11 cellular contexts compared by ENCODE assay signal in genomic region chr4:71266090-71266794, GRCh38.
DNase-seq lines count a peak whose midpoint lies in the region; ATAC-seq and FAIRE-seq lines count a peak whose summit lies in the region.
"Had no signal": no experiment of that assay in that cellular context is flagged by ENCODE, and none has a peak within 500 bp of the region (broad histone marks: within the 10 kb centered on the region; RNA-seq: fewer than 3 reads in every experiment).

No MANE protein-coding gene starts in this region.

- peak; percentile 41 for ATAC-seq in HG02870 (IDR thresholded peaks at IDR 0.05; ENCODE audit: unreplicated experiment)

- DNase-seq in GM18507 (ENCODE audit: extremely low spot score, insufficient read length, low read depth) (no peak), dedifferentiated amniotic fluid mesenchymal stem cell (ENCODE audit: extremely low spot score) (peak; percentile 80), skeletal muscle cell (ENCODE audit: low read depth) (peak; percentile 41), NCI-H146 treated with DMSO at 0.1 percent for 48 hours (lab: John Stamatoyannopoulos, UW; ENCODE audit: unreplicated experiment) (no peak), cerebellum (ENCODE audit: low spot score) (no peak), NCI-H2107 (lab: John Stamatoyannopoulos, UW) (no peak)
- no peak for DNase-seq in stimulated activated CD4-positive, alpha-beta T cell treated with anti-CD3 and anti-CD28 coated beads, Interleukin-4, amount 100 ng/mL, for 24 hours
- DNase-seq: activated CD4-positive, alpha-beta T cell treated with anti-CD3 and anti-CD28 coated beads for 48 hours; amygdala had no signal

- H3K4me3 ChIP-seq in skeletal muscle cell (ENCODE audit: low read depth, low read length) = no peak overlapping the region
- H3K4me3 ChIP-seq: thoracic aorta had no signal

- peak; percentile 24 for FAIRE-seq in GM18507 (lab: Jason Lieb, UNC)

Comparison
In these comparisons a context has a peak if more than half of its experiments do, and no peak if none do; other contexts are left out.
1. DNase-seq: peak in dedifferentiated amniotic fluid mesenchymal stem cell (single experiment) and skeletal muscle cell (single experiment); none in GM18507 (single experiment), NCI-H146 treated with DMSO at 0.1 percent for 48 hours (single experiment), cerebellum (single experiment), NCI-H2107 (single experiment) and stimulated activated CD4-positive, alpha-beta T cell treated with anti-CD3 and anti-CD28 coated beads, Interleukin-4, amount 100 ng/mL, for 24 hours (single experiment).